Comparison of ENCODE assay signal across 19 cellular contexts in the genomic region with DNA sequence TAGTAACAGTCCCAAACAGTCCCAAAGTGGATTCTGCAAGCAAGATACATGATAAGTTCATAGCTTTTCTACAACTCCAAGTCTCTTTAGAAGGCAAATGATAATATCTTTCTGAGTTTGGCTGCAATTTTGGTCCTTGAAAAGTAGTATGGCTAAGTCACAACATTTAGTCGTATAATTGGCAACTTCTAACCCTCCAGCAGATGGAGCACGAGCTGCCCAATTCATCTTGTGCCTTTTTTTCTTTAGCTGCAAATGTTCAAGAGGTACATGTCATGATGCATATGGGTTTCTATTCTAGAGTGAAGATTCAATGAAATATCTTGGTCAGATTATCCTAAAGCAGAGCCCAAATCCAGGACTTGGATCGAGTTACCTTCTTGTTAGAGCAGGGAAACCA.
DNase-seq lines count a peak whose midpoint lies in the region; ATAC-seq and TF ChIP-seq lines count a peak whose summit lies in the region.
"Had no signal": no experiment of that assay in that cellular context is flagged by ENCODE, and none has a peak within 500 bp of the region (broad histone marks: within the 10 kb centered on the region; RNA-seq: fewer than 3 reads in every experiment).

No MANE protein-coding gene starts in this region.

- H3K27me3 Mint-ChIP-seq in MCF 10A (ENCODE audit: insufficient read depth, unreplicated experiment): no peaks in the 10 kb centered on the region
- H3K27me3 Mint-ChIP-seq in chondrocyte (ENCODE audit: low read depth): peaks cover 1% of the 10 kb centered on the region
- H3K27me3 Mint-ChIP-seq in activated naive CD4-positive, alpha-beta T cell treated with anti-CD3 and anti-CD28 coated beads, Interleukin-2, amount 10 ng/mL, durations not matched to agents 7 days and 5 days: no peaks in the 10 kb centered on the region
- H3K27me3 Mint-ChIP-seq: memory B cell had no signal

- POLR2A ChIA-PET in MCF 10A (lab: Yijun Ruan, JAX): no interaction called here
- POLR2A ChIA-PET in PC-9 (lab: Charles Lee; ENCODE audit: unreplicated experiment): no interaction called here

- no peak overlapping the region for H3K4me3 ChIP-seq in breast epithelium
- no peak overlapping the region for H3K4me3 ChIP-seq in OCI-LY3 (ENCODE audit: low read length)
- H3K4me3 ChIP-seq in PC-9: no peak overlapping the region
- H3K4me3 ChIP-seq: body of pancreas, neural progenitor cell, testis had no signal

- DNase-seq in MCF 10A (ENCODE audit: unreplicated experiment): peak; percentile 25
- DNase-seq in breast epithelium (ENCODE audit: low spot score in 2 of 2): no peak
- no peak for DNase-seq in chondrocyte (ENCODE audit: low spot score)
- no peak for DNase-seq in activated CD4-positive, alpha-beta T cell treated with anti-CD3 and anti-CD28 coated beads for 1 hour
- DNase-seq in PC-9: no peak
- DNase-seq in left colon: no peak
- no peak for DNase-seq in activated naive CD4-positive, alpha-beta T cell treated with anti-CD3 and anti-CD28 coated beads, Interleukin-2, amount 10 ng/mL, durations not matched to agents 7 days and 5 days
- DNase-seq: activated naive CD4-positive, alpha-beta T cell; body of pancreas; effector CD8-positive, alpha-beta T cell; GDM1; immature natural killer cell; NCI-H1105; NCI-H2227 treated with DMSO at 0.1 percent for 48 hours; right cardiac atrium; testis had no signal

- H3K4me2 ChIP-seq in OCI-LY3 (ENCODE audit: low read length) (no peak overlapping the region), PC-9 (no peak overlapping the region)
- H3K4me2 ChIP-seq: neural progenitor cell had no signal

- no peaks in the 10 kb centered on the region for H3F3A ChIP-seq in PC-9 (ENCODE audit: insufficient read depth, low read depth)

- intact Hi-C loops in MCF 10A (cut with micrococcal nuclease): loop anchor here (1.0 kb wide), 1 partner anchor 30 kb away; no protein-coding TSS in a partner anchor
- intact Hi-C loops in breast epithelium (cut with DNase I; ENCODE audit: low total_unique reads): no loop called here
- intact Hi-C loops in PC-9 (cut with micrococcal nuclease; ENCODE audit: unreplicated experiment): no loop called here
- intact Hi-C loops in left colon (cut with DNase I, micrococcal nuclease): no loop called here

- no peaks in the 10 kb centered on the region for H3K79me2 ChIP-seq in OCI-LY3 (ENCODE audit: low read length)
- H3K79me2 ChIP-seq in PC-9 (ENCODE audit: low read depth): no peaks in the 10 kb centered on the region

- TF ChIP-seq CTCF in MCF 10A (IDR thresholded peaks at IDR 0.05; ENCODE audit: unreplicated experiment) (peak; percentile 36), breast epithelium (IDR thresholded peaks at IDR 0.05) (no peak), OCI-LY3 (IDR thresholded peaks at IDR 0.05; ENCODE audit: low read depth, low read length) (peak; percentile 70), chondrocyte (IDR thresholded peaks at IDR 0.05) (peak; percentile 20), PC-9 (conservative IDR thresholded peaks at IDR 0.05) (no peak)

- H3K9me2 ChIP-seq in PC-9 (ENCODE audit: insufficient read depth): no peaks in the 10 kb centered on the region

- H3K4me1 Mint-ChIP-seq in MCF 10A (ENCODE audit: insufficient read depth, unreplicated experiment): no peaks in the 10 kb centered on the region
- no peaks in the 10 kb centered on the region for H3K4me1 Mint-ChIP-seq in chondrocyte (ENCODE audit: low read depth)
- H3K4me1 Mint-ChIP-seq in activated naive CD4-positive, alpha-beta T cell treated with anti-CD3 and anti-CD28 coated beads, Interleukin-2, amount 10 ng/mL, durations not matched to agents 7 days and 5 days: no peaks in the 10 kb centered on the region
- H3K4me1 Mint-ChIP-seq: immature natural killer cell, neural progenitor cell had no signal

- TF ChIP-seq POLR2A in breast epithelium (IDR thresholded peaks at IDR 0.05): no peak

- no peak overlapping the region for H3K4me3 Mint-ChIP-seq in MCF 10A (ENCODE audit: unreplicated experiment)
- H3K4me3 Mint-ChIP-seq in chondrocyte (ENCODE audit: unreplicated experiment): no peak overlapping the region
- no peak overlapping the region for H3K4me3 Mint-ChIP-seq in activated naive CD4-positive, alpha-beta T cell treated with anti-CD3 and anti-CD28 coated beads, Interleukin-2, amount 10 ng/mL, durations not matched to agents 7 days and 5 days
- H3K4me3 Mint-ChIP-seq: immature natural killer cell, memory B cell, neural progenitor cell had no signal

- CTCF ChIA-PET in MCF 10A (lab: Yijun Ruan, JAX): interaction anchor here (0.7 to 1.9 kb wide), 9 partner anchors 10 to 227 kb away, joined by 3 to 5 read pairs (median 3); no protein-coding TSS in a partner anchor
- CTCF ChIA-PET in PC-9 (lab: Charles Lee): interaction anchor here (0.6 kb wide), 1 partner anchor 78 kb away, joined by 5 read pairs; no protein-coding TSS in a partner anchor
- CTCF ChIA-PET in activated naive CD4-positive, alpha-beta T cell treated with anti-CD3 and anti-CD28 coated beads, Interleukin-2, amount 10 ng/mL, durations not matched to agents 7 days and 5 days (lab: Charles Lee): no interaction called here

- H3K9ac ChIP-seq in OCI-LY3 (ENCODE audit: low read length): no peak overlapping the region
- H3K9ac ChIP-seq: neural progenitor cell had no signal

- no peak overlapping the region for H3K27ac Mint-ChIP-seq in MCF 10A (ENCODE audit: low read depth, unreplicated experiment)
- no peak overlapping the region for H3K27ac Mint-ChIP-seq in chondrocyte (ENCODE audit: unreplicated experiment)
- no peak overlapping the region for H3K27ac Mint-ChIP-seq in activated naive CD4-positive, alpha-beta T cell treated with anti-CD3 and anti-CD28 coated beads, Interleukin-2, amount 10 ng/mL, durations not matched to agents 7 days and 5 days
- H3K27ac Mint-ChIP-seq: immature natural killer cell, memory B cell, neural progenitor cell had no signal

- no peaks in the 10 kb centered on the region for H3K27me3 ChIP-seq in breast epithelium
- H3K27me3 ChIP-seq in OCI-LY3 (ENCODE audit: low read depth, low read length): no peaks in the 10 kb centered on the region
- H3K27me3 ChIP-seq in PC-9 (ENCODE audit: insufficient read depth, low read depth): no peaks in the 10 kb centered on the region
- H3K27me3 ChIP-seq: body of pancreas, neural progenitor cell, testis had no signal

- H2AFZ ChIP-seq in OCI-LY3 (ENCODE audit: low read depth, low read length) (0 out of 2 replicates have a peak overlapping the region, but pooled peaks have one; percentile 33), PC-9 (no peak overlapping the region)
- H2AFZ ChIP-seq: neural progenitor cell had no signal

- no peak for ATAC-seq in left colon
- ATAC-seq: body of pancreas, right cardiac atrium had no signal

- H4K20me1 ChIP-seq in OCI-LY3 (ENCODE audit: insufficient read depth, low read length) (no peaks in the 10 kb centered on the region), PC-9 (ENCODE audit: insufficient read depth) (no peaks in the 10 kb centered on the region)

- H3K9me3 Mint-ChIP-seq in MCF 10A (ENCODE audit: unreplicated experiment): peaks cover 10% of the 10 kb centered on the region
- H3K9me3 Mint-ChIP-seq in chondrocyte (ENCODE audit: low read depth): peaks cover 13% of the 10 kb centered on the region
- H3K9me3 Mint-ChIP-seq in activated naive CD4-positive, alpha-beta T cell treated with anti-CD3 and anti-CD28 coated beads, Interleukin-2, amount 10 ng/mL, durations not matched to agents 7 days and 5 days: peaks cover 2% of the 10 kb centered on the region

- H3K9me3 ChIP-seq in breast epithelium (peaks cover 5 to 10% of the 10 kb centered on the region in 2 donors), OCI-LY3 (ENCODE audit: insufficient read depth, low read length) (peaks cover 13% of the 10 kb centered on the region), PC-9 (ENCODE audit: insufficient read depth, low read depth) (no peaks in the 10 kb centered on the region)
- H3K9me3 ChIP-seq: testis had no signal

- H3K36me3 ChIP-seq in breast epithelium (no peaks in the 10 kb centered on the region), OCI-LY3 (replicated peaks; ENCODE audit: low read depth, low read length) (peaks cover 8% of the 10 kb centered on the region), PC-9 (ENCODE audit: low read depth) (no peaks in the 10 kb centered on the region)
- H3K36me3 ChIP-seq: neural progenitor cell had no signal

- H3K27ac ChIP-seq in breast epithelium (no peak overlapping the region), OCI-LY3 (ENCODE audit: low read length) (no peak overlapping the region), PC-9 (no peak overlapping the region)
- H3K27ac ChIP-seq: body of pancreas, neural progenitor cell, testis had no signal

- no peaks in the 10 kb centered on the region for H3K36me3 Mint-ChIP-seq in MCF 10A (ENCODE audit: insufficient read depth, unreplicated experiment)
- peaks cover 5% of the 10 kb centered on the region for H3K36me3 Mint-ChIP-seq in chondrocyte (ENCODE audit: low read depth)
- H3K36me3 Mint-ChIP-seq in activated naive CD4-positive, alpha-beta T cell treated with anti-CD3 and anti-CD28 coated beads, Interleukin-2, amount 10 ng/mL, durations not matched to agents 7 days and 5 days: no peaks in the 10 kb centered on the region

- BruUV-seq in MCF 10A (replicated peaks; lab: Mats Ljungman, UMichigan) (no TSS peak), PC-9 (replicated peaks; lab: Mats Ljungman, UMichigan) (no TSS peak)

- H3K4me1 ChIP-seq in breast epithelium (no peaks in the 10 kb centered on the region), OCI-LY3 (ENCODE audit: low read length) (peaks cover 42% of the 10 kb centered on the region), PC-9 (replicated peaks; ENCODE audit: insufficient read depth) (no peaks in the 10 kb centered on the region)
- H3K4me1 ChIP-seq: body of pancreas, neural progenitor cell, testis had no signal

Comparison
In these comparisons a context has a peak if more than half of its experiments do, and no peak if none do; other contexts are left out.
1. CTCF ChIP-seq: peak in MCF 10A (single experiment), OCI-LY3 (single experiment) and chondrocyte (single experiment); none in breast epithelium (0 of 3) and PC-9 (single experiment).